ENCODE assay signal across 16 cellular contexts in the genomic region with DNA sequence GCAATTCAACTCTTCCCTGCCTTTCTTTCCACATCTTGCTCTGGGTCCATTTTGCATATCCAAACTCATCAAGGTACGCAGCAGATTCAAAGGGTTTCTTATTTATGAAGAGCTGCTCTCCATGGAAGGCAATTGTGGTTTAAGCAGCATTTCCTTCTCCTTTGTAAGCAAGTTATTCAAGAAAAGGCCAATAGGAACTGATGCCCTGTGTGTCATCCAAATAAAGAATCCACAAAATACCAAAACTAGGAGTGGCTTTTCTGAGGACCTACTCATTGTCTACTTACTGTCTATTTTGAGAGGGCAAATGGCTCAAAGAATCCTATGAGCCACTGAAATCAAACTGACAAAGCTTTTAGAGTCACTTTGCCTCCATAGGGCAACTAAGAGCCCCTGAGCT.
DNase-seq lines count a peak whose midpoint lies in the region; ATAC-seq and TF ChIP-seq lines count a peak whose summit lies in the region.
"Had no signal": no experiment of that assay in that cellular context is flagged by ENCODE, and none has a peak within 500 bp of the region (broad histone marks: within the 10 kb centered on the region; RNA-seq: fewer than 3 reads in every experiment).

No MANE protein-coding gene starts in this region.

- intact Hi-C loops in ascending aorta (cut with DNase I): no loop called here

- H3K4me2 ChIP-seq in BLaER1 treated with 17β-estradiol and CSF1 and Interleukin-3, amounts not matched to agents 10 nM and 100 nM: peak overlapping the region; percentile 69 to 89 (median 80)

- peaks cover 75 to 89% (median 86%) of the 10 kb centered on the region in 10 experiments for H3K4me1 ChIP-seq in BLaER1 treated with 17β-estradiol and CSF1 and Interleukin-3, amounts not matched to agents 10 nM and 100 nM
- peaks cover 7% of the 10 kb centered on the region for H3K4me1 ChIP-seq in RWPE2 (ENCODE audit: insufficient read depth, poor library complexity, severe bottlenecking)
- H3K4me1 ChIP-seq in ascending aorta: peaks cover 4 to 5% of the 10 kb centered on the region in 2 donors

- H3K4me3 ChIP-seq in BLaER1 treated with 17β-estradiol and CSF1 and Interleukin-3, amounts not matched to agents 10 nM and 100 nM: no peak overlapping the region
- H3K4me3 ChIP-seq in HL-60 (replicated peaks; ENCODE audit: insufficient read depth, low read length): no peak overlapping the region
- no peak overlapping the region for H3K4me3 ChIP-seq in RWPE2 (ENCODE audit: severe bottlenecking)
- H3K4me3 ChIP-seq in ascending aorta: no peak overlapping the region
- H3K4me3 ChIP-seq: right lobe of liver, stomach had no signal

- peaks cover 0 to 3% (median 0%) of the 10 kb centered on the region in 11 experiments; a peak in 3 of 22 replicates for H3K9me3 ChIP-seq in BLaER1 treated with 17β-estradiol and CSF1 and Interleukin-3, amounts not matched to agents 10 nM and 100 nM (replicated peaks in 1 of 11)
- H3K9me3 ChIP-seq in RWPE2 (ENCODE audit: severe bottlenecking) (no peaks in the 10 kb centered on the region), ascending aorta (no peaks in the 10 kb centered on the region)
- H3K9me3 ChIP-seq: right lobe of liver, stomach had no signal

- TF ChIP-seq CTCF in HL-60 (IDR thresholded peaks at IDR 0.05; ENCODE audit: insufficient read depth, low read length): no peak
- no peak for TF ChIP-seq CTCF in RWPE2 (IDR thresholded peaks at IDR 0.05; ENCODE audit: poor library complexity, severe bottlenecking)
- TF ChIP-seq CTCF in ascending aorta (IDR thresholded peaks at IDR 0.05): no peak

- peak; percentile 54; the same call in 1 of the 3 replicates for ATAC-seq in RWPE2 (ENCODE audit: low read depth)
- no peak for ATAC-seq in GM21529 (IDR thresholded peaks at IDR 0.05; ENCODE audit: unreplicated experiment)
- ATAC-seq in GM19397 (IDR thresholded peaks at IDR 0.05; ENCODE audit: unreplicated experiment): no peak
- ATAC-seq: left ventricle myocardium superior, right lobe of liver, WTC11 had no signal

- no peaks in the 10 kb centered on the region for H3K36me3 ChIP-seq in BLaER1 treated with 17β-estradiol and CSF1 and Interleukin-3, amounts not matched to agents 10 nM and 100 nM
- H3K36me3 ChIP-seq in RWPE2 (ENCODE audit: low read depth) (no peaks in the 10 kb centered on the region), ascending aorta (no peaks in the 10 kb centered on the region)
- H3K36me3 ChIP-seq: right lobe of liver, stomach had no signal

- no peaks in the 10 kb centered on the region for H3K27me3 ChIP-seq in BLaER1 treated with 17β-estradiol and CSF1 and Interleukin-3, amounts not matched to agents 10 nM and 100 nM
- no peaks in the 10 kb centered on the region for H3K27me3 ChIP-seq in HL-60 (ENCODE audit: insufficient read depth, poor library complexity, severe bottlenecking)
- H3K27me3 ChIP-seq in RWPE2 (ENCODE audit: insufficient read depth, poor library complexity, severe bottlenecking): no peaks in the 10 kb centered on the region
- H3K27me3 ChIP-seq in ascending aorta: no peaks in the 10 kb centered on the region
- H3K27me3 ChIP-seq: right lobe of liver, stomach had no signal

- peak in 1 of 2 experiments; percentile 20 for DNase-seq in HL-60 (ENCODE audit: low read depth in 1 of 2, low spot score in 1 of 2)
- no peak for DNase-seq in RWPE2 (ENCODE audit: low spot score)
- DNase-seq in kidney tubule cell (ENCODE audit: low spot score): peak; percentile 59
- no peak for DNase-seq in hepatic stellate cell (ENCODE audit: low spot score)
- no peak for DNase-seq in ascending aorta (ENCODE audit: low spot score in 2 of 2)
- DNase-seq: CD4-positive, alpha-beta memory T cell; cerebellar nuclear complex; hippocampal formation; left ventricle myocardium superior; NCI-H2029; right lobe of liver; stomach had no signal

- peak overlapping the region in 3 of 11 experiments; percentile 4 to 9 (median 6); a peak in 4 of 22 replicates for H3K9ac ChIP-seq in BLaER1 treated with 17β-estradiol and CSF1 and Interleukin-3, amounts not matched to agents 10 nM and 100 nM

- H4K20me1 ChIP-seq in BLaER1 treated with 17β-estradiol and CSF1 and Interleukin-3, amounts not matched to agents 10 nM and 100 nM: no peaks in the 10 kb centered on the region

- peak overlapping the region in 10 of 11 experiments; percentile 5 to 94 (median 55); a peak in 16 of 22 replicates for H3K27ac ChIP-seq in BLaER1 treated with 17β-estradiol and CSF1 and Interleukin-3, amounts not matched to agents 10 nM and 100 nM
- peak overlapping the region; percentile 17 for H3K27ac ChIP-seq in HL-60 (replicated peaks)
- H3K27ac ChIP-seq in RWPE2 (ENCODE audit: poor library complexity, severe bottlenecking): no peak overlapping the region
- no peak overlapping the region for H3K27ac ChIP-seq in ascending aorta
- H3K27ac ChIP-seq: right lobe of liver had no signal

Comparison
In these comparisons a context has a peak if more than half of its experiments do, and no peak if none do; other contexts are left out.
1. H3K27ac ChIP-seq: peak in BLaER1 treated with 17β-estradiol and CSF1 and Interleukin-3, amounts not matched to agents 10 nM and 100 nM (10 of 11) and HL-60 (single experiment); none in RWPE2 (single experiment) and ascending aorta (0 of 2).